31 cellular contexts compared by ENCODE assay signal in the genomic region with DNA sequence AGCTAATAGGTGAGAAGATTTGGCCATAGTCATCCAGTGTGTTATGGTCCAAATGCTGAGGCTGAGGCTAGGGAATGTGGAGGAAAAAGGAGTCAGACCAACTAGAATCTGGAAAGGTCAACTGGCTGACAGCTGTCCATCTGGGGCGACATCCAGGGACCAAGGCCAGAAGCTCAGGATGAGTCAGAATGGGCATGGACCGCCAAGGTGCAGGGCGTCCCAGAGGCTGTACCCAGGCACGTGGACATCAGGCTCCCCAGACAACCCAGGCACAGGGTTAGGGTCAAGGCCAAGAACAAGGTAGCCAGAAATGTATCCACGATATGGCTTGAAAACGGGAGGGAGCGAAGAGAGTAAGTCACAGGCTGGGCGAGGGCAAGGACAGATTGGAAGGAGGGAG. TPM values are rescaled to one million over a fixed set of nuclear protein-coding genes. Genes with fewer than 3 reads are reported as not detected.
"Had no signal": no experiment of that assay in that cellular context is flagged by ENCODE, and none has a peak within 500 bp of the region (broad histone marks: within the 10 kb centered on the region; RNA-seq: fewer than 3 reads in every experiment).

No MANE protein-coding gene starts in this region.

- H3K27me3 ChIP-seq: esophagus muscularis mucosa, heart right ventricle, neutrophil, pancreas, spleen, suprapubic skin, transverse colon, upper lobe of right lung, uterus had no signal

- ATAC-seq: foreskin keratinocyte; lower lobe of right lung; naive thymus-derived CD8-positive, alpha-beta T cell; pancreas; sciatic nerve; stimulated activated memory B cell treated with anti-CD40 and anti-IgM and Interleukin-4, amounts not matched to agents 10 μg/mL and 1 μg/mL and 100 μg/mL, for 72 hours; stimulated activated naive CD8-positive, alpha-beta T cell treated with anti-CD3 and anti-CD28 coated beads, Interleukin-15, amount 100 ng/mL, for 72 hours; upper lobe of right lung had no signal

- H3K9me3 ChIP-seq: esophagus muscularis mucosa, lower lobe of right lung, neutrophil, pancreas, suprapubic skin, transverse colon, upper lobe of right lung, uterus had no signal

- DNase-seq: dermis blood vessel endothelial cell; effector memory CD4-positive, alpha-beta T cell; foreskin keratinocyte; glutamatergic neuron; heart right ventricle; hippocampal formation; left cardiac atrium; left ventricle myocardium inferior; lower lobe of right lung; naive thymus-derived CD8-positive, alpha-beta T cell; nephron progenitor cell; pancreas; spleen; stimulated activated CD4-positive, alpha-beta T cell treated with anti-CD3 and anti-CD28 coated beads, Interleukin-4, amount 100 ng/mL, for 4 hours; stimulated activated naive CD8-positive, alpha-beta T cell treated with anti-CD3 and anti-CD28 coated beads, Interleukin-15, amount 100 ng/mL, for 72 hours; transverse colon; upper lobe of right lung; uterus had no signal

- H3K4me3 ChIP-seq: coronary artery, esophagus muscularis mucosa, heart right ventricle, left ventricle myocardium inferior, lower lobe of right lung, pancreas, skin epidermis, spleen, suprapubic skin, transverse colon, upper lobe of right lung, uterus had no signal

- H3K4me3 Mint-ChIP-seq: naive thymus-derived CD8-positive, alpha-beta T cell; nephron progenitor cell; stimulated activated memory B cell treated with anti-CD40 and anti-IgM and Interleukin-4, amounts not matched to agents 10 μg/mL and 1 μg/mL and 100 μg/mL, for 72 hours; stimulated activated naive CD8-positive, alpha-beta T cell treated with anti-CD3 and anti-CD28 coated beads, Interleukin-15, amount 100 ng/mL, for 72 hours had no signal

- H3K36me3 ChIP-seq: lower lobe of right lung, pancreas, suprapubic skin, transverse colon, upper lobe of right lung, uterus had no signal

- H3K27ac ChIP-seq: coronary artery, esophagus muscularis mucosa, foreskin keratinocyte, lower lobe of right lung, pancreas, skin epidermis, spleen, suprapubic skin, transverse colon, upper lobe of right lung, uterus had no signal

- H3K27ac Mint-ChIP-seq: nephron progenitor cell; stimulated activated memory B cell treated with anti-CD40 and anti-IgM and Interleukin-4, amounts not matched to agents 10 μg/mL and 1 μg/mL and 100 μg/mL, for 72 hours; stimulated activated naive CD8-positive, alpha-beta T cell treated with anti-CD3 and anti-CD28 coated beads, Interleukin-15, amount 100 ng/mL, for 72 hours had no signal

- H3K4me1 ChIP-seq: lower lobe of right lung, pancreas, upper lobe of right lung, uterus had no signal

- H3K27me3 Mint-ChIP-seq: naive thymus-derived CD8-positive, alpha-beta T cell; stimulated activated memory B cell treated with anti-CD40 and anti-IgM and Interleukin-4, amounts not matched to agents 10 μg/mL and 1 μg/mL and 100 μg/mL, for 72 hours; stimulated activated naive CD8-positive, alpha-beta T cell treated with anti-CD3 and anti-CD28 coated beads, Interleukin-15, amount 100 ng/mL, for 72 hours had no signal

- H3K4me1 Mint-ChIP-seq: nephron progenitor cell had no signal

RNA-seq across cellular contexts. Expression of a gene that starts 26.1 kb away (rescaled TPM):
- total RNA-seq: endothelial cell of umbilical vein, epithelial cell of proximal tubule, fibroblast of lung, foreskin keratinocyte, kidney epithelial cell, mesenteric fat pad, myocyte, suprapubic skin had no signal
- polyA plus RNA-seq: endothelial cell of umbilical vein; fibroblast of lung; foreskin keratinocyte; naive thymus-derived CD8-positive, alpha-beta T cell had no signal
